In genomic region chr21:27725916-27726315, GRCh38 we compare ENCODE assay signal across 21 cellular contexts.
DNase-seq lines count a peak whose midpoint lies in the region; ATAC-seq and TF ChIP-seq lines count a peak whose summit lies in the region.
"Had no signal": no experiment of that assay in that cellular context is flagged by ENCODE, and none has a peak within 500 bp of the region (broad histone marks: within the 10 kb centered on the region; RNA-seq: fewer than 3 reads in every experiment).

No MANE protein-coding gene starts in this region.

- H3K9me3 ChIP-seq in MG63 (no peaks in the 10 kb centered on the region), muscle layer of colon (ENCODE audit: low read length) (no peaks in the 10 kb centered on the region), transverse colon (no peaks in the 10 kb centered on the region)
- H3K9me3 ChIP-seq: SK-N-SH had no signal

- TF ChIP-seq CTCF in choroid plexus epithelial cell (conservative IDR thresholded peaks at IDR 0.05; ENCODE audit: low read depth, low read length) (no peak), transverse colon (IDR thresholded peaks at IDR 0.05) (no peak)

- H3K27me3 ChIP-seq in MG63 (no peaks in the 10 kb centered on the region), muscle layer of colon (ENCODE audit: control insufficient read depth in 1 of 2, insufficient read depth in 2 of 2, low read length in 2 of 2) (no peaks in the 10 kb centered on the region), transverse colon (no peaks in the 10 kb centered on the region)

- WGBS in transverse colon (ENCODE audit: low coverage in 1 of 2), 2 donors = 46 to 52% methylated on average over 1 of the region's 1 CpG

- no peak overlapping the region for H3K4me3 ChIP-seq in MG63
- H3K4me3 ChIP-seq in choroid plexus epithelial cell (ENCODE audit: low read depth, low read length) = no peak overlapping the region
- H3K4me3 ChIP-seq in muscle layer of colon (ENCODE audit: low read depth in 1 of 2, low read length in 2 of 2) = peak overlapping the region in 1 of 2 donors; percentile 15
- no peak overlapping the region for H3K4me3 ChIP-seq in transverse colon

- TF ChIP-seq EP300 in transverse colon (IDR thresholded peaks at IDR 0.05; ENCODE audit: low read depth) = peak; percentile 28

- H3K27ac ChIP-seq in muscle layer of colon (ENCODE audit: low read depth, low read length) (peak overlapping the region; percentile 35), transverse colon (peak overlapping the region in 3 of 4 donors; percentile 26 to 78 (median 49))
- H3K27ac ChIP-seq: C4-2B had no signal

- H3K9ac ChIP-seq in muscle layer of colon (ENCODE audit: low read length) = no peak overlapping the region
- H3K9ac ChIP-seq: SK-N-SH had no signal

- ATAC-seq in GM19035 (IDR thresholded peaks at IDR 0.05; ENCODE audit: unreplicated experiment) = no peak

- in situ Hi-C loops in transverse colon (cut with MboI; ENCODE audit: low pct_ligation_motif_present in 1 of 4, low pct_unique_long_range_greater_than_20kb in 1 of 4, low sequenced_read_pairs in 3 of 4) = no loop called here

- H3K4me1 ChIP-seq in muscle layer of colon (ENCODE audit: insufficient read depth, low read length) (peaks cover 26% of the 10 kb centered on the region), transverse colon (peaks cover 0 to 17% (median 5%) of the 10 kb centered on the region in 4 donors)

- H3K36me3 ChIP-seq in MG63 (no peaks in the 10 kb centered on the region), muscle layer of colon (ENCODE audit: insufficient read depth, low read length) (no peaks in the 10 kb centered on the region), transverse colon (no peaks in the 10 kb centered on the region)

- TF ChIP-seq POLR2A in transverse colon (IDR thresholded peaks at IDR 0.05) = no peak

- intact Hi-C loops in transverse colon (cut with DNase I; ENCODE audit: low total_unique reads) = no loop called here

- DNase-seq in MG63 (peak; percentile 9), choroid plexus epithelial cell (ENCODE audit: low read depth) (peak; percentile 19), transverse colon (no peak), GM03348 (ENCODE audit: low spot score) (no peak), mesenteric fat pad (ENCODE audit: low spot score) (no peak)
- DNase-seq: ACHN, AML-193, DMS79, GOT3, KBM-7, NCI-H1048, NCI-H1436, NCI-H2029, NCI-H345, NCI-H524 treated with DMSO at 0.1 percent for 48 hours, RPMI8226, SHP77 treated with DMSO at 0.1 percent for 48 hours, SK-N-SH had no signal

Comparison
In these comparisons a context has a peak if more than half of its experiments do, and no peak if none do; other contexts are left out.
1. DNase-seq: peak in MG63 (single experiment) and choroid plexus epithelial cell (single experiment); none in transverse colon (single experiment), GM03348 (single experiment) and mesenteric fat pad (single experiment).